In the genomic region with DNA sequence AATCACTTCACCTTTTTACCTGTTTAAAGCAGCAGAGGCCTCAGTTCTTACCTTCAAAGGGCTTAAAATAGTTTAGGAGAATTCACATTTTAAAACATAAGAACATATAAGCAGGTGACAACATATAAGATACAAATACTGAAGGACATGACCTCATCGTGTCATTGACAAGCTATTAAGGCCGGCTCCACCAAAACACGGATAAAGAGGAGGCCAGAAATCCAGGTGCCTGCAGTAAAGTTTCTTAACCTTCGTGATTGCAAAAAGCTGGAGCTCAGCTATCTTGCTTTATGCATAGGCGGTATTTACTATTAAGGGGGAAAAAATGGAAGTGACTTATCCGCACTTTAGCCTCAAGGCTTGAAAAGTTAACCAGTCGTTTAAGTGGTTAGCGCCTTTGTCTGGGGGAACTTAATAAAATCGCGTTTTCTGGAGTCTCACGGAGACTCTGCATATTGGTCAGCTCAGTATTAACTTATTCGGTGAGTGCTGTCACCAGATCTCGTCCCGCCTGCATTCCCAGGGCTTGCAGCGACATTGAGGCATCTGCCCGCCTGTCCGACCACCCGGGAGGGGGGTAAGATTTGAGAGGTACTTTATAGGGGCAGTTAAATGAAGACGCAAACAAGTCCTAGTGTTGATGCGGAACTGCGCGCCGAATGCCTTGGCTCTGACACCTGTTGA, we compare ENCODE assay signal across 1 cellular context.
TF ChIP-seq lines count a peak whose summit lies in the region.

No MANE protein-coding gene starts in this region.

TF ChIP-seq in GM12878, 131 proteins besides CTCF, POLR2A, EP300 and RAD21 (continues in another document):
- TF ChIP-seq PML (IDR thresholded peaks at IDR 0.05; ENCODE audit: low read length) = peak; percentile 93
- TF ChIP-seq, protein P1, sequence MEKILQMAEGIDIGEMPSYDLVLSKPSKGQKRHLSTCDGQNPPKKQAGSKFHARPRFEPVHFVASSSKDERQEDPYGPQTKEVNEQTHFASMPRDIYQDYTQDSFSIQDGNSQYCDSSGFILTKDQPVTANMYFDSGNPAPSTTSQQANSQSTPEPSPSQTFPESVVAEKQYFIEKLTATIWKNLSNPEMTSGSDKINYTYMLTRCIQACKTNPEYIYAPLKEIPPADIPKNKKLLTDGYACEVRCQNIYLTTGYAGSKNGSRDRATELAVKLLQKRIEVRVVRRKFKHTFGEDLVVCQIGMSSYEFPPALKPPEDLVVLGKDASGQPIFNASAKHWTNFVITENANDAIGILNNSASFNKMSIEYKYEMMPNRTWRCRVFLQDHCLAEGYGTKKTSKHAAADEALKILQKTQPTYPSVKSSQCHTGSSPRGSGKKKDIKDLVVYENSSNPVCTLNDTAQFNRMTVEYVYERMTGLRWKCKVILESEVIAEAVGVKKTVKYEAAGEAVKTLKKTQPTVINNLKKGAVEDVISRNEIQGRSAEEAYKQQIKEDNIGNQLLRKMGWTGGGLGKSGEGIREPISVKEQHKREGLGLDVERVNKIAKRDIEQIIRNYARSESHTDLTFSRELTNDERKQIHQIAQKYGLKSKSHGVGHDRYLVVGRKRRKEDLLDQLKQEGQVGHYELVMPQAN (conservative IDR thresholded peaks at IDR 0.05) = 0 out of 2 replicates have a peak, but pooled peaks have one; percentile 48
- no peak for TF ChIP-seq CHD2 (IDR thresholded peaks at IDR 0.05; ENCODE audit: borderline replicate concordance, low read depth, low read length)
- TF ChIP-seq, protein P2, sequence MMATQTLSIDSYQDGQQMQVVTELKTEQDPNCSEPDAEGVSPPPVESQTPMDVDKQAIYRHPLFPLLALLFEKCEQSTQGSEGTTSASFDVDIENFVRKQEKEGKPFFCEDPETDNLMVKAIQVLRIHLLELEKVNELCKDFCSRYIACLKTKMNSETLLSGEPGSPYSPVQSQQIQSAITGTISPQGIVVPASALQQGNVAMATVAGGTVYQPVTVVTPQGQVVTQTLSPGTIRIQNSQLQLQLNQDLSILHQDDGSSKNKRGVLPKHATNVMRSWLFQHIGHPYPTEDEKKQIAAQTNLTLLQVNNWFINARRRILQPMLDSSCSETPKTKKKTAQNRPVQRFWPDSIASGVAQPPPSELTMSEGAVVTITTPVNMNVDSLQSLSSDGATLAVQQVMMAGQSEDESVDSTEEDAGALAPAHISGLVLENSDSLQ (IDR thresholded peaks at IDR 0.05) = no peak
- TF ChIP-seq, protein P3, sequence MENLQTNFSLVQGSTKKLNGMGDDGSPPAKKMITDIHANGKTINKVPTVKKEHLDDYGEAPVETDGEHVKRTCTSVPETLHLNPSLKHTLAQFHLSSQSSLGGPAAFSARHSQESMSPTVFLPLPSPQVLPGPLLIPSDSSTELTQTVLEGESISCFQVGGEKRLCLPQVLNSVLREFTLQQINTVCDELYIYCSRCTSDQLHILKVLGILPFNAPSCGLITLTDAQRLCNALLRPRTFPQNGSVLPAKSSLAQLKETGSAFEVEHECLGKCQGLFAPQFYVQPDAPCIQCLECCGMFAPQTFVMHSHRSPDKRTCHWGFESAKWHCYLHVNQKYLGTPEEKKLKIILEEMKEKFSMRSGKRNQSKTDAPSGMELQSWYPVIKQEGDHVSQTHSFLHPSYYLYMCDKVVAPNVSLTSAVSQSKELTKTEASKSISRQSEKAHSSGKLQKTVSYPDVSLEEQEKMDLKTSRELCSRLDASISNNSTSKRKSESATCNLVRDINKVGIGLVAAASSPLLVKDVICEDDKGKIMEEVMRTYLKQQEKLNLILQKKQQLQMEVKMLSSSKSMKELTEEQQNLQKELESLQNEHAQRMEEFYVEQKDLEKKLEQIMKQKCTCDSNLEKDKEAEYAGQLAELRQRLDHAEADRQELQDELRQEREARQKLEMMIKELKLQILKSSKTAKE (IDR thresholded peaks at IDR 0.05; ENCODE audit: low read depth, poor library complexity, severe bottlenecking) = no peak
- TF ChIP-seq MEF2B (IDR thresholded peaks at IDR 0.05; ENCODE audit: partially characterized antibody, poor library complexity, severe bottlenecking) = peak; percentile 45
- TF ChIP-seq TARDBP (IDR thresholded peaks at IDR 0.05; ENCODE audit: borderline replicate concordance) = no peak
- TF ChIP-seq RUNX3 (IDR thresholded peaks at IDR 0.05; ENCODE audit: low read length) = peak; percentile 19; the same call in 1 of the 2 replicates
- no peak for TF ChIP-seq TCF3 (IDR thresholded peaks at IDR 0.05; ENCODE audit: borderline replicate concordance, insufficient read depth, low read depth, low read length)
- TF ChIP-seq CREM (IDR thresholded peaks at IDR 0.05; ENCODE audit: low read depth) = no peak
- TF ChIP-seq ZNF622 (IDR thresholded peaks at IDR 0.05) = no peak
- TF ChIP-seq, protein P4, sequence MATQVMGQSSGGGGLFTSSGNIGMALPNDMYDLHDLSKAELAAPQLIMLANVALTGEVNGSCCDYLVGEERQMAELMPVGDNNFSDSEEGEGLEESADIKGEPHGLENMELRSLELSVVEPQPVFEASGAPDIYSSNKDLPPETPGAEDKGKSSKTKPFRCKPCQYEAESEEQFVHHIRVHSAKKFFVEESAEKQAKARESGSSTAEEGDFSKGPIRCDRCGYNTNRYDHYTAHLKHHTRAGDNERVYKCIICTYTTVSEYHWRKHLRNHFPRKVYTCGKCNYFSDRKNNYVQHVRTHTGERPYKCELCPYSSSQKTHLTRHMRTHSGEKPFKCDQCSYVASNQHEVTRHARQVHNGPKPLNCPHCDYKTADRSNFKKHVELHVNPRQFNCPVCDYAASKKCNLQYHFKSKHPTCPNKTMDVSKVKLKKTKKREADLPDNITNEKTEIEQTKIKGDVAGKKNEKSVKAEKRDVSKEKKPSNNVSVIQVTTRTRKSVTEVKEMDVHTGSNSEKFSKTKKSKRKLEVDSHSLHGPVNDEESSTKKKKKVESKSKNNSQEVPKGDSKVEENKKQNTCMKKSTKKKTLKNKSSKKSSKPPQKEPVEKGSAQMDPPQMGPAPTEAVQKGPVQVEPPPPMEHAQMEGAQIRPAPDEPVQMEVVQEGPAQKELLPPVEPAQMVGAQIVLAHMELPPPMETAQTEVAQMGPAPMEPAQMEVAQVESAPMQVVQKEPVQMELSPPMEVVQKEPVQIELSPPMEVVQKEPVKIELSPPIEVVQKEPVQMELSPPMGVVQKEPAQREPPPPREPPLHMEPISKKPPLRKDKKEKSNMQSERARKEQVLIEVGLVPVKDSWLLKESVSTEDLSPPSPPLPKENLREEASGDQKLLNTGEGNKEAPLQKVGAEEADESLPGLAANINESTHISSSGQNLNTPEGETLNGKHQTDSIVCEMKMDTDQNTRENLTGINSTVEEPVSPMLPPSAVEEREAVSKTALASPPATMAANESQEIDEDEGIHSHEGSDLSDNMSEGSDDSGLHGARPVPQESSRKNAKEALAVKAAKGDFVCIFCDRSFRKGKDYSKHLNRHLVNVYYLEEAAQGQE (IDR thresholded peaks at IDR 0.05; ENCODE audit: low read depth, low read length) = 0 out of 2 replicates have a peak, but pooled peaks have one; percentile 21
- peak; percentile 81; the same call in 1 of the 2 replicates for TF ChIP-seq BACH1 (IDR thresholded peaks at IDR 0.05; ENCODE audit: borderline replicate concordance)
- TF ChIP-seq RB1 (IDR thresholded peaks at IDR 0.05; ENCODE audit: borderline replicate concordance) = peak; percentile 33; the same call in 1 of the 2 replicates
- TF ChIP-seq BCL11A (IDR thresholded peaks at IDR 0.05; ENCODE audit: low read depth, low read length) = no peak
- 0 out of 2 replicates have a peak, but pooled peaks have one; percentile 32 for TF ChIP-seq CBFB (IDR thresholded peaks at IDR 0.05; ENCODE audit: low read depth)
- TF ChIP-seq, protein P5, sequence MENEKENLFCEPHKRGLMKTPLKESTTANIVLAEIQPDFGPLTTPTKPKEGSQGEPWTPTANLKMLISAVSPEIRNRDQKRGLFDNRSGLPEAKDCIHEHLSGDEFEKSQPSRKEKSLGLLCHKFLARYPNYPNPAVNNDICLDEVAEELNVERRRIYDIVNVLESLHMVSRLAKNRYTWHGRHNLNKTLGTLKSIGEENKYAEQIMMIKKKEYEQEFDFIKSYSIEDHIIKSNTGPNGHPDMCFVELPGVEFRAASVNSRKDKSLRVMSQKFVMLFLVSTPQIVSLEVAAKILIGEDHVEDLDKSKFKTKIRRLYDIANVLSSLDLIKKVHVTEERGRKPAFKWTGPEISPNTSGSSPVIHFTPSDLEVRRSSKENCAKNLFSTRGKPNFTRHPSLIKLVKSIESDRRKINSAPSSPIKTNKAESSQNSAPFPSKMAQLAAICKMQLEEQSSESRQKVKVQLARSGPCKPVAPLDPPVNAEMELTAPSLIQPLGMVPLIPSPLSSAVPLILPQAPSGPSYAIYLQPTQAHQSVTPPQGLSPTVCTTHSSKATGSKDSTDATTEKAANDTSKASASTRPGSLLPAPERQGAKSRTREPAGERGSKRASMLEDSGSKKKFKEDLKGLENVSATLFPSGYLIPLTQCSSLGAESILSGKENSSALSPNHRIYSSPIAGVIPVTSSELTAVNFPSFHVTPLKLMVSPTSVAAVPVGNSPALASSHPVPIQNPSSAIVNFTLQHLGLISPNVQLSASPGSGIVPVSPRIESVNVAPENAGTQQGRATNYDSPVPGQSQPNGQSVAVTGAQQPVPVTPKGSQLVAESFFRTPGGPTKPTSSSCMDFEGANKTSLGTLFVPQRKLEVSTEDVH (IDR thresholded peaks at IDR 0.05; ENCODE audit: low read depth, partially characterized antibody) = no peak
- TF ChIP-seq DPF2 (IDR thresholded peaks at IDR 0.05) = no peak
- no peak for TF ChIP-seq CEBPB (IDR thresholded peaks at IDR 0.05; ENCODE audit: borderline replicate concordance in 1 of 2, low read depth in 2 of 2, low read length in 2 of 2)
- no peak for TF ChIP-seq HDAC2 (IDR thresholded peaks at IDR 0.05)
- TF ChIP-seq GATAD2B (conservative IDR thresholded peaks at IDR 0.05; ENCODE audit: low read depth) = 0 out of 2 replicates have a peak, but pooled peaks have one; percentile 54
- TF ChIP-seq CBX3 (IDR thresholded peaks at IDR 0.05; ENCODE audit: borderline replicate concordance, low read depth) = no peak
- TF ChIP-seq, protein P6, sequence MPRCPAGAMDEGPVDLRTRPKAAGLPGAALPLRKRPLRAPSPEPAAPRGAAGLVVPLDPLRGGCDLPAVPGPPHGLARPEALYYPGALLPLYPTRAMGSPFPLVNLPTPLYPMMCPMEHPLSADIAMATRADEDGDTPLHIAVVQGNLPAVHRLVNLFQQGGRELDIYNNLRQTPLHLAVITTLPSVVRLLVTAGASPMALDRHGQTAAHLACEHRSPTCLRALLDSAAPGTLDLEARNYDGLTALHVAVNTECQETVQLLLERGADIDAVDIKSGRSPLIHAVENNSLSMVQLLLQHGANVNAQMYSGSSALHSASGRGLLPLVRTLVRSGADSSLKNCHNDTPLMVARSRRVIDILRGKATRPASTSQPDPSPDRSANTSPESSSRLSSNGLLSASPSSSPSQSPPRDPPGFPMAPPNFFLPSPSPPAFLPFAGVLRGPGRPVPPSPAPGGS (IDR thresholded peaks at IDR 0.05; ENCODE audit: borderline replicate concordance, insufficient read depth, low read depth, low read length, poor library complexity, severe bottlenecking) = no peak
- TF ChIP-seq STAT1 (conservative IDR thresholded peaks at IDR 0.05) = no peak
- TF ChIP-seq, protein P7, sequence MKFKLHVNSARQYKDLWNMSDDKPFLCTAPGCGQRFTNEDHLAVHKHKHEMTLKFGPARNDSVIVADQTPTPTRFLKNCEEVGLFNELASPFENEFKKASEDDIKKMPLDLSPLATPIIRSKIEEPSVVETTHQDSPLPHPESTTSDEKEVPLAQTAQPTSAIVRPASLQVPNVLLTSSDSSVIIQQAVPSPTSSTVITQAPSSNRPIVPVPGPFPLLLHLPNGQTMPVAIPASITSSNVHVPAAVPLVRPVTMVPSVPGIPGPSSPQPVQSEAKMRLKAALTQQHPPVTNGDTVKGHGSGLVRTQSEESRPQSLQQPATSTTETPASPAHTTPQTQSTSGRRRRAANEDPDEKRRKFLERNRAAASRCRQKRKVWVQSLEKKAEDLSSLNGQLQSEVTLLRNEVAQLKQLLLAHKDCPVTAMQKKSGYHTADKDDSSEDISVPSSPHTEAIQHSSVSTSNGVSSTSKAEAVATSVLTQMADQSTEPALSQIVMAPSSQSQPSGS (IDR thresholded peaks at IDR 0.05; ENCODE audit: low read length) = no peak
- TF ChIP-seq SMARCA5 (IDR thresholded peaks at IDR 0.05) = peak; percentile 54; the same call in 1 of the 2 replicates
- TF ChIP-seq RBBP5 (conservative IDR thresholded peaks at IDR 0.05) = no peak
- TF ChIP-seq NRF1 (conservative IDR thresholded peaks at IDR 0.05; ENCODE audit: low read depth, low read length) = no peak
- TF ChIP-seq, protein P8, sequence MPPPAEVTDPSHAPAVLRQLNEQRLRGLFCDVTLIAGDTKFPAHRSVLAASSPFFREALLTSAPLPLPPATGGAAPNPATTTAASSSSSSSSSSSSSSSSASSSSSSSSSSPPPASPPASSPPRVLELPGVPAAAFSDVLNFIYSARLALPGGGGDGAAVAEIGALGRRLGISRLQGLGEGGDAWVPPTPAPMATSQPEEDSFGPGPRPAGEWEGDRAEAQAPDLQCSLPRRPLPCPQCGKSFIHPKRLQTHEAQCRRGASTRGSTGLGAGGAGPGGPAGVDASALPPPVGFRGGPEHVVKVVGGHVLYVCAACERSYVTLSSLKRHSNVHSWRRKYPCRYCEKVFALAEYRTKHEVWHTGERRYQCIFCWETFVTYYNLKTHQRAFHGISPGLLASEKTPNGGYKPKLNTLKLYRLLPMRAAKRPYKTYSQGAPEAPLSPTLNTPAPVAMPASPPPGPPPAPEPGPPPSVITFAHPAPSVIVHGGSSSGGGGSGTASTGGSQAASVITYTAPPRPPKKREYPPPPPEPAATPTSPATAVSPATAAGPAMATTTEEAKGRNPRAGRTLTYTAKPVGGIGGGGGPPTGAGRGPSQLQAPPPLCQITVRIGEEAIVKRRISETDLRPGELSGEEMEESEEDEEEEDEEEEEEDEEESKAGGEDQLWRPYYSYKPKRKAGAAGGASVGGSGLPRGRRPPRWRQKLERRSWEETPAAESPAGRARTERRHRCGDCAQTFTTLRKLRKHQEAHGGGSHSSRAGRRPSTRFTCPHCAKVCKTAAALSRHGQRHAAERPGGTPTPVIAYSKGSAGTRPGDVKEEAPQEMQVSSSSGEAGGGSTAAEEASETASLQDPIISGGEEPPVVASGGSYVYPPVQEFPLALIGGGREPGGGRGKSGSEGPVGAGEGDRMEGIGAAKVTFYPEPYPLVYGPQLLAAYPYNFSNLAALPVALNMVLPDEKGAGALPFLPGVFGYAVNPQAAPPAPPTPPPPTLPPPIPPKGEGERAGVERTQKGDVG (CRISPR knock-in tag; IDR thresholded peaks at IDR 0.05) = no peak
- 0 out of 2 replicates have a peak, but pooled peaks have one; percentile 23 for TF ChIP-seq MTA3 (IDR thresholded peaks at IDR 0.05; ENCODE audit: borderline replicate concordance, low read length)
- no peak for TF ChIP-seq TCF7 (IDR thresholded peaks at IDR 0.05; ENCODE audit: borderline replicate concordance)
- TF ChIP-seq FOS (IDR thresholded peaks at IDR 0.05; ENCODE audit: borderline replicate concordance, extremely low read depth, insufficient read length) = no peak
- TF ChIP-seq, protein P9, sequence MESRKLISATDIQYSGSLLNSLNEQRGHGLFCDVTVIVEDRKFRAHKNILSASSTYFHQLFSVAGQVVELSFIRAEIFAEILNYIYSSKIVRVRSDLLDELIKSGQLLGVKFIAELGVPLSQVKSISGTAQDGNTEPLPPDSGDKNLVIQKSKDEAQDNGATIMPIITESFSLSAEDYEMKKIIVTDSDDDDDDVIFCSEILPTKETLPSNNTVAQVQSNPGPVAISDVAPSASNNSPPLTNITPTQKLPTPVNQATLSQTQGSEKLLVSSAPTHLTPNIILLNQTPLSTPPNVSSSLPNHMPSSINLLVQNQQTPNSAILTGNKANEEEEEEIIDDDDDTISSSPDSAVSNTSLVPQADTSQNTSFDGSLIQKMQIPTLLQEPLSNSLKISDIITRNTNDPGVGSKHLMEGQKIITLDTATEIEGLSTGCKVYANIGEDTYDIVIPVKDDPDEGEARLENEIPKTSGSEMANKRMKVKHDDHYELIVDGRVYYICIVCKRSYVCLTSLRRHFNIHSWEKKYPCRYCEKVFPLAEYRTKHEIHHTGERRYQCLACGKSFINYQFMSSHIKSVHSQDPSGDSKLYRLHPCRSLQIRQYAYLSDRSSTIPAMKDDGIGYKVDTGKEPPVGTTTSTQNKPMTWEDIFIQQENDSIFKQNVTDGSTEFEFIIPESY (IDR thresholded peaks at IDR 0.05) = 0 out of 2 replicates have a peak, but pooled peaks have one; percentile 26
- peak; percentile 97 for TF ChIP-seq PAX8 (IDR thresholded peaks at IDR 0.05)
- peak; percentile 31 for TF ChIP-seq MTA2 (IDR thresholded peaks at IDR 0.05; ENCODE audit: low read depth)
